ENCODE assay signal across 31 cellular contexts in genomic region chr7:47204709-47205108, GRCh38.
"Had no signal": no experiment of that assay in that cellular context is flagged by ENCODE, and none has a peak within 500 bp of the region (broad histone marks: within the 10 kb centered on the region; RNA-seq: fewer than 3 reads in every experiment).

No MANE protein-coding gene starts in this region.

- H3K9me3 ChIP-seq: adrenal gland, body of pancreas, colonic mucosa, esophagus squamous epithelium had no signal

- H3K27me3 ChIP-seq: adrenal gland, body of pancreas, cardiac muscle cell, colonic mucosa, esophagus squamous epithelium had no signal

- DNase-seq: activated B cell treated with CpG ODN at 0.5 μM for 24 hours; activated CD4-positive, alpha-beta T cell treated with anti-CD3 and anti-CD28 coated beads for 48 hours; activated CD4-positive, alpha-beta T cell treated with anti-CD3 and anti-CD28 coated beads, Interleukin-2, amount 50 U/mL, for 1 hour; activated CD4-positive, alpha-beta T cell treated with anti-CD3 and anti-CD28 coated beads, Interleukin-2, amount 50 U/mL, for 48 hours; activated CD8-positive, alpha-beta memory T cell treated with anti-CD3 and anti-CD28 coated beads for 24 hours; activated CD8-positive, alpha-beta T cell treated with anti-CD3 and anti-CD28 coated beads for 36 hours; activated effector memory CD4-positive, alpha-beta T cell treated with Interleukin-2 at 50 U/mL for 16 hours; activated gamma-delta T cell treated with Interleukin-2 at 50 U/mL for 16 hours; activated naive CD4-positive, alpha-beta T cell treated with anti-CD3 and anti-CD28 coated beads, Interleukin-2, amount 50 U/mL, for 16 hours; activated naive CD4-positive, alpha-beta T cell treated with Interleukin-2 at 50 U/mL for 16 hours; activated T-cell treated with anti-CD3 and anti-CD28 coated beads, Interleukin-2, amount 50 U/mL, for 4 hours; adrenal gland; amygdala; aorta; body of pancreas; central memory CD4-positive, alpha-beta T cell; cerebellar nuclear complex; colonic mucosa; effector CD8-positive, alpha-beta T cell; esophagus squamous epithelium; foreskin fibroblast; T-helper 1 cell; T-helper 17 cell; T1000; WERI-Rb-1 had no signal

- H3K4me1 ChIP-seq: adrenal gland, body of pancreas, colonic mucosa, esophagus squamous epithelium had no signal

- H3K36me3 ChIP-seq: adrenal gland, cardiac muscle cell, colonic mucosa, esophagus squamous epithelium, WERI-Rb-1 had no signal

- ATAC-seq: activated CD4-positive, CD25-positive, alpha-beta regulatory T cell treated with anti-CD3 and anti-CD28 coated beads, Interleukin-2, amount 50 U/mL, for 24 hours; activated CD8-positive, alpha-beta T cell treated with anti-CD3 and anti-CD28 coated beads for 36 hours; activated T-cell treated with anti-CD3 and anti-CD28 coated beads, Interleukin-2, amount 50 U/mL, for 4 hours; activated T-helper 17 cell treated with anti-CD3 and anti-CD28 coated beads, Interleukin-2, amount 50 U/mL, for 72 hours; body of pancreas; T-helper 17 cell had no signal

- FAIRE-seq: endothelial cell of umbilical vein, frontal cortex had no signal

- H3K4me3 ChIP-seq: adrenal gland, body of pancreas, cardiac muscle cell, colonic mucosa, esophagus squamous epithelium had no signal

- H3K27ac ChIP-seq: adrenal gland, body of pancreas, cardiac muscle cell, colonic mucosa, epithelial cell of prostate, esophagus squamous epithelium, WERI-Rb-1 had no signal
